ENCODE assay signal across 9 cellular contexts in genomic region chr1:67646145-67647035, GRCh38. TPM values are rescaled to one million over a fixed set of nuclear protein-coding genes. Genes with fewer than 3 reads are reported as not detected.
DNase-seq lines count a peak whose midpoint lies in the region; ATAC-seq and TF ChIP-seq lines count a peak whose summit lies in the region.
"Had no signal": no experiment of that assay in that cellular context is flagged by ENCODE, and none has a peak within 500 bp of the region (broad histone marks: within the 10 kb centered on the region; RNA-seq: fewer than 3 reads in every experiment).

No MANE protein-coding gene starts in this region.

- H3K27me3 Mint-ChIP-seq in activated T-cell treated with anti-CD3 and anti-CD28 coated beads, Interleukin-2, amount 50 U/mL, for 4 hours (ENCODE audit: low read depth) = no peaks in the 10 kb centered on the region
- no peaks in the 10 kb centered on the region for H3K27me3 Mint-ChIP-seq in T-helper 2 cell treated with Interferon-gamma antibody and Interleukin-4, amounts not matched to agents 5 μg/mL and 100 μg/mL, for 36 hours (ENCODE audit: low read depth)

- H3K27ac ChIP-seq in left ventricle myocardium inferior (replicated peaks) (peak overlapping the region; percentile 69), upper lobe of left lung (peak overlapping the region; percentile 5 to 46 (median 7))

- H3K4me3 Mint-ChIP-seq in activated T-cell treated with anti-CD3 and anti-CD28 coated beads, Interleukin-2, amount 50 U/mL, for 4 hours = no peak overlapping the region
- no peak overlapping the region for H3K4me3 Mint-ChIP-seq in T-helper 2 cell treated with Interferon-gamma antibody and Interleukin-4, amounts not matched to agents 5 μg/mL and 100 μg/mL, for 36 hours

- no peaks in the 10 kb centered on the region for H3K27me3 ChIP-seq in left ventricle myocardium inferior (ENCODE audit: low read depth)
- H3K27me3 ChIP-seq in upper lobe of left lung = no peaks in the 10 kb centered on the region

- H3K36me3 Mint-ChIP-seq in activated T-cell treated with anti-CD3 and anti-CD28 coated beads, Interleukin-2, amount 50 U/mL, for 4 hours (ENCODE audit: insufficient read depth) = no peaks in the 10 kb centered on the region
- no peaks in the 10 kb centered on the region for H3K36me3 Mint-ChIP-seq in T-helper 2 cell treated with Interferon-gamma antibody and Interleukin-4, amounts not matched to agents 5 μg/mL and 100 μg/mL, for 36 hours (ENCODE audit: low read depth)

- H3K9me3 Mint-ChIP-seq in activated T-cell treated with anti-CD3 and anti-CD28 coated beads, Interleukin-2, amount 50 U/mL, for 4 hours = no peaks in the 10 kb centered on the region
- H3K9me3 Mint-ChIP-seq in T-helper 2 cell treated with Interferon-gamma antibody and Interleukin-4, amounts not matched to agents 5 μg/mL and 100 μg/mL, for 36 hours = no peaks in the 10 kb centered on the region

- ATAC-seq in activated T-cell treated with anti-CD3 and anti-CD28 coated beads, Interleukin-2, amount 50 U/mL, for 4 hours = peak; percentile 76 to 78
- no peak for ATAC-seq in upper lobe of left lung (ENCODE audit: low FRiP score in 2 of 2)

- TF ChIP-seq CTCF in left ventricle myocardium inferior (IDR thresholded peaks at IDR 0.05; ENCODE audit: borderline replicate concordance) (no peak), upper lobe of left lung (IDR thresholded peaks at IDR 0.05) (no peak)

- TF ChIP-seq POLR2A in upper lobe of left lung (IDR thresholded peaks at IDR 0.05) = no peak

- DNase-seq in activated T-cell treated with anti-CD3 and anti-CD28 coated beads, Interleukin-2, amount 50 U/mL, for 4 hours = no peak
- DNase-seq in activated T-cell treated with anti-CD3 and anti-CD28 coated beads for 4 hours (no peak), SHP77 treated with DMSO at 0.1 percent for 48 hours (lab: John Stamatoyannopoulos, UW) (peak; percentile 63), left ventricle myocardium inferior (peak; percentile 57), upper lobe of left lung (no peak), amniotic stem cell (lab: John Stamatoyannopoulos, UW) (no peak), NAMALWA (ENCODE audit: low spot score) (no peak)
- DNase-seq in T-helper 2 cell treated with Interferon-gamma antibody and Interleukin-4, amounts not matched to agents 5 μg/mL and 100 μg/mL, for 36 hours (ENCODE audit: low spot score) = no peak
- DNase-seq: DND-41 had no signal

- no peak overlapping the region for H3K27ac Mint-ChIP-seq in T-helper 2 cell treated with Interferon-gamma antibody and Interleukin-4, amounts not matched to agents 5 μg/mL and 100 μg/mL, for 36 hours

- intact Hi-C loops in left ventricle myocardium inferior (cut with micrococcal nuclease) = no loop called here

- 69 to 71% methylated on average over 3 of the region's 3 CpGs for WGBS in upper lobe of left lung, 2 donors

- H3K4me1 ChIP-seq in left ventricle myocardium inferior (peaks cover 32% of the 10 kb centered on the region), upper lobe of left lung (peaks cover 12 to 14% (median 14%) of the 10 kb centered on the region in 4 donors)

- H3K4me1 Mint-ChIP-seq in activated T-cell treated with anti-CD3 and anti-CD28 coated beads, Interleukin-2, amount 50 U/mL, for 4 hours (ENCODE audit: low read depth) = no peaks in the 10 kb centered on the region
- H3K4me1 Mint-ChIP-seq in T-helper 2 cell treated with Interferon-gamma antibody and Interleukin-4, amounts not matched to agents 5 μg/mL and 100 μg/mL, for 36 hours (ENCODE audit: low read depth) = no peaks in the 10 kb centered on the region

- no peaks in the 10 kb centered on the region for H3K9me3 ChIP-seq in left ventricle myocardium inferior (replicated peaks)
- no peaks in the 10 kb centered on the region for H3K9me3 ChIP-seq in upper lobe of left lung

- H3K36me3 ChIP-seq in left ventricle myocardium inferior = no peaks in the 10 kb centered on the region
- H3K36me3 ChIP-seq in upper lobe of left lung = no peaks in the 10 kb centered on the region

- no peak overlapping the region for H3K4me3 ChIP-seq in left ventricle myocardium inferior
- no peak overlapping the region for H3K4me3 ChIP-seq in upper lobe of left lung

- TF ChIP-seq EP300 in upper lobe of left lung (IDR thresholded peaks at IDR 0.05) = no peak

RNA-seq across cellular contexts. Expression of gene GADD45A, which starts 38.6 kb away (rescaled TPM):
- 10 to 100 TPM; 49.7 to 91.5 (median 56.9) TPM for total RNA-seq in activated T-cell treated with anti-CD3 and anti-CD28 coated beads, Interleukin-2, amount 50 U/mL, for 4 hours
- total RNA-seq in left ventricle myocardium inferior (65.0 TPM), upper lobe of left lung (10 to 100 TPM; 21.7 to 45.6 (median 28.2) TPM)

Comparison
In these comparisons a context has a peak if more than half of its experiments do, and no peak if none do; other contexts are left out.
1. ATAC-seq: peak in activated T-cell treated with anti-CD3 and anti-CD28 coated beads, Interleukin-2, amount 50 U/mL, for 4 hours (2 of 2); none in upper lobe of left lung (0 of 2).
2. DNase-seq: peak in SHP77 treated with DMSO at 0.1 percent for 48 hours (single experiment) and left ventricle myocardium inferior (single experiment); none in activated T-cell treated with anti-CD3 and anti-CD28 coated beads, Interleukin-2, amount 50 U/mL, for 4 hours (single experiment), activated T-cell treated with anti-CD3 and anti-CD28 coated beads for 4 hours (single experiment), upper lobe of left lung (0 of 2), amniotic stem cell (single experiment), NAMALWA (single experiment) and T-helper 2 cell treated with Interferon-gamma antibody and Interleukin-4, amounts not matched to agents 5 μg/mL and 100 μg/mL, for 36 hours (single experiment).